19 cellular contexts compared by ENCODE assay signal in genomic region chr17:74921769-74922168, GRCh38. TPM values are rescaled to one million over a fixed set of nuclear protein-coding genes. Genes with fewer than 3 reads are reported as not detected.
A peak's percentile ranks its signal among the peaks of the same experiment; 100 is the strongest.
DNase-seq lines count a peak whose midpoint lies in the region; ATAC-seq, FAIRE-seq and TF ChIP-seq lines count a peak whose summit lies in the region.
"Had no signal": no experiment of that assay in that cellular context is flagged by ENCODE, and none has a peak within 500 bp of the region (broad histone marks: within the 10 kb centered on the region; RNA-seq: fewer than 3 reads in every experiment).

No MANE protein-coding gene starts in this region.

- 0 out of 2 replicates have a peak overlapping the region, but pooled peaks have one; percentile 46 for H2BK15ac ChIP-seq in H1 (ENCODE audit: low read length)

- no peak overlapping the region for H4K8ac ChIP-seq in H1 (ENCODE audit: extremely low read depth, insufficient read depth, low read length)

- DNase-seq in HTR-8/SVneo (ENCODE audit: insufficient read length, low spot score), result no peak
- DNase-seq in H1 (ENCODE audit: low read depth in 1 of 2, low spot score in 2 of 2), result no peak
- DNase-seq in mesothelial cell of epicardium (ENCODE audit: low spot score in 2 of 2, unreplicated experiment in 2 of 2), result no peak
- no peak for DNase-seq in MG63
- DNase-seq in NCI-H1417 treated with DMSO at 0.1 percent for 48 hours (lab: John Stamatoyannopoulos, UW), result no peak
- DNase-seq in stomach, result no peak
- no peak for DNase-seq in right cardiac atrium
- DNase-seq: CD8-positive, alpha-beta T cell; COR-L47; DMS153; GF-D8 had no signal

- peak overlapping the region; percentile 90; the same call in 1 of the 2 replicates for H2BK12ac ChIP-seq in H1 (ENCODE audit: low read depth, low read length)

- H3K27ac ChIP-seq in H1 (ENCODE audit: low read depth, low read length) (no peak overlapping the region), stomach (no peak overlapping the region), right cardiac atrium (ENCODE audit: low read length) (no peak overlapping the region)
- H3K27ac ChIP-seq: A549 had no signal

- H2AK5ac ChIP-seq in H1 (ENCODE audit: low read depth, low read length), result no peak overlapping the region

- no peak overlapping the region for H3K9ac ChIP-seq in H1 (replicated peaks in 1 of 4; ENCODE audit: extremely low read depth in 1 of 4, low read depth in 3 of 4, low read length in 3 of 4)

- H3K79me2 ChIP-seq in H1 (ENCODE audit: control insufficient read depth in 1 of 2, insufficient read depth in 2 of 2, low read length in 2 of 2), result no peaks in the 10 kb centered on the region

- peaks cover 0 to 6% of the 10 kb centered on the region in 2 experiments for H4K20me1 ChIP-seq in H1 (replicated peaks in 1 of 2; ENCODE audit: control insufficient read depth in 1 of 2, insufficient read depth in 2 of 2, low read length in 2 of 2)

- no peak overlapping the region for H3K14ac ChIP-seq in H1 (ENCODE audit: insufficient read length)

- no peaks in the 10 kb centered on the region for H3K36me3 Mint-ChIP-seq in mesothelial cell of epicardium
- H3K36me3 Mint-ChIP-seq: CD8-positive, alpha-beta T cell; IgD-negative memory B cell had no signal

- H3K18ac ChIP-seq in H1 (ENCODE audit: extremely low read depth, low read length), result no peak overlapping the region; the same call in 1 of the 2 replicates

- H3K4me3 Mint-ChIP-seq in mesothelial cell of epicardium, result peak overlapping the region; percentile 38

- H3K27me3 Mint-ChIP-seq in mesothelial cell of epicardium (ENCODE audit: low read depth), result peaks cover 43% of the 10 kb centered on the region

- H2BK5ac ChIP-seq in H1 (ENCODE audit: low read depth, low read length), result no peak overlapping the region

- CTCF ChIA-PET in H1 (lab: Charles Lee; ENCODE audit: partially characterized antibody), result interaction anchor here (0.6 to 49.9 kb wide), 8 partner anchors 11 to 595 kb away, joined by 3 to 1072 read pairs (median 4); partner anchors contain the start of genes FADS6, FDXR and TSEN54

- no peak for TF ChIP-seq EP300 in H1 (IDR thresholded peaks at IDR 0.05; ENCODE audit: borderline replicate concordance in 1 of 2, low read depth in 2 of 2, low read length in 2 of 2)
- TF ChIP-seq EP300 in stomach (IDR thresholded peaks at IDR 0.05), result no peak

- H3K23me2 ChIP-seq in H1 (ENCODE audit: low read depth, low read length), result peaks cover 9% of the 10 kb centered on the region; the same call in 1 of the 2 replicates

- H3K36me3 ChIP-seq in H1 (ENCODE audit: control insufficient read depth in 2 of 4, insufficient read depth in 4 of 4, low read length in 3 of 4), result no peaks in the 10 kb centered on the region; a peak in 1 of 8 replicates
- no peaks in the 10 kb centered on the region for H3K36me3 ChIP-seq in MG63
- no peaks in the 10 kb centered on the region for H3K36me3 ChIP-seq in stomach

- 83% methylated on average over 2 of the region's 2 CpGs; no CpG with 5 or more reads in 1 of the 2 experiments for WGBS in H1 (ENCODE audit: extremely low coverage in 1 of 2, insufficient coverage in 1 of 2, insufficient read length in 1 of 2, insufficient replicate concordance in 2 of 2, low coverage in 1 of 2, low lambda C conversion rate in 2 of 2, missing lambda C conversion rate in 1 of 2), 2 experiments
- 86 to 100% (median 96%) methylated on average over 2 of the region's 2 CpGs for WGBS in stomach, 5 donors
- WGBS in right cardiac atrium, result 97% methylated on average over 2 of the region's 2 CpGs

- no peak overlapping the region; a peak in 1 of 4 replicates for H3K4me2 ChIP-seq in H1 (ENCODE audit: insufficient read depth in 1 of 2, low read depth in 2 of 2, low read length in 2 of 2)
- H3K4me2 ChIP-seq: A549 had no signal

- no peak overlapping the region for H4K91ac ChIP-seq in H1 (replicated peaks; ENCODE audit: insufficient read length, low read length)

- H3K56ac ChIP-seq in H1 (replicated peaks; ENCODE audit: insufficient read length, low read depth, low read length), result no peak overlapping the region

- H3K4me3 ChIP-seq in H1 (ENCODE audit: extremely low read depth in 1 of 4, insufficient read depth in 2 of 4, low read depth in 3 of 4, low read length in 4 of 4), result no peak overlapping the region
- H3K4me3 ChIP-seq in MG63, result no peak overlapping the region
- no peak overlapping the region for H3K4me3 ChIP-seq in stomach
- H3K4me3 ChIP-seq in right cardiac atrium (ENCODE audit: low read length), result no peak overlapping the region
- H3K4me3 ChIP-seq: A549 had no signal

- ATAC-seq in right cardiac atrium, result no peak
- ATAC-seq: CD8-positive, alpha-beta T cell had no signal

- H2AFZ ChIP-seq in H1 (ENCODE audit: low read length), result no peak overlapping the region

- no peaks in the 10 kb centered on the region for H3K9me3 ChIP-seq in H1 (ENCODE audit: insufficient read depth in 2 of 2, low read depth in 1 of 2, low read length in 1 of 2)
- no peaks in the 10 kb centered on the region for H3K9me3 ChIP-seq in MG63
- H3K9me3 ChIP-seq in stomach, result no peaks in the 10 kb centered on the region
- H3K9me3 ChIP-seq in right cardiac atrium (ENCODE audit: control insufficient read depth, low read length), result no peaks in the 10 kb centered on the region
- H3K9me3 ChIP-seq: A549 had no signal

- intact Hi-C loops in stomach (cut with DNase I; ENCODE audit: low total_unique reads) (no loop called here), right cardiac atrium (cut with DNase I) (no loop called here)

- peak; percentile 13 for FAIRE-seq in HTR-8/SVneo (lab: Jason Lieb, UNC)
- FAIRE-seq in H1 (lab: Jason Lieb, UNC), result no peak
- FAIRE-seq: A549, D721Med, GM19239 had no signal

- TF ChIP-seq CTCF in H1 (IDR thresholded peaks at IDR 0.05; ENCODE audit: control extremely low read depth in 1 of 3, insufficient read depth in 1 of 3, low read depth in 1 of 3, low read length in 3 of 3) (no peak), mesothelial cell of epicardium (IDR thresholded peaks at IDR 0.05; ENCODE audit: unreplicated experiment) (no peak), stomach (IDR thresholded peaks at IDR 0.05) (no peak)

- H3K27me3 ChIP-seq in H1 (replicated peaks in 1 of 4; ENCODE audit: control insufficient read depth in 3 of 4, extremely low read depth in 1 of 4, insufficient read depth in 3 of 4, low read length in 3 of 4) (peaks cover 40 to 53% (median 44%) of the 10 kb centered on the region in 4 experiments), MG63 (peaks cover 40% of the 10 kb centered on the region), stomach (peaks cover 22 to 97% (median 74%) of the 10 kb centered on the region in 3 donors), right cardiac atrium (ENCODE audit: control insufficient read depth, insufficient read depth) (no peaks in the 10 kb centered on the region)

- no peak overlapping the region for H2BK20ac ChIP-seq in H1 (ENCODE audit: low read length)

- H3K79me1 ChIP-seq in H1 (ENCODE audit: low read depth, low read length), result no peaks in the 10 kb centered on the region

- no peak overlapping the region for H4K5ac ChIP-seq in H1 (ENCODE audit: insufficient read length, low read depth, low read length)

- TF ChIP-seq POLR2A in H1 (IDR thresholded peaks at IDR 0.05; ENCODE audit: control extremely low read depth in 1 of 2, low read depth in 2 of 2, low read length in 2 of 2), result no peak
- TF ChIP-seq POLR2A in stomach (IDR thresholded peaks at IDR 0.05), result no peak

- POLR2A ChIA-PET in H1 (lab: Charles Lee; ENCODE audit: partially characterized antibody), result interaction anchor here (1.8 kb wide), 1 partner anchor 49 kb away, joined by 4 read pairs; the partner anchor contains the start of gene FDXR

- no peak overlapping the region for H2BK120ac ChIP-seq in H1 (replicated peaks; ENCODE audit: low read depth, low read length)

- TF ChIP-seq RAD21 in H1 (IDR thresholded peaks at IDR 0.05 in 1 of 2, conservative IDR thresholded peaks at IDR 0.05 in 1 of 2; ENCODE audit: low read depth in 2 of 2, low read length in 2 of 2), result no peak

- no peak overlapping the region for H3K27ac Mint-ChIP-seq in mesothelial cell of epicardium
- H3K27ac Mint-ChIP-seq: CD14-positive monocyte; CD8-positive, alpha-beta T cell; IgD-negative memory B cell had no signal

- no peak overlapping the region for H3K23ac ChIP-seq in H1 (ENCODE audit: insufficient read length)

- H3K4me1 Mint-ChIP-seq in mesothelial cell of epicardium, result peaks cover 27% of the 10 kb centered on the region

- no peak overlapping the region for H3K4ac ChIP-seq in H1 (replicated peaks; ENCODE audit: insufficient read length, low read depth, low read length)

- no peaks in the 10 kb centered on the region for H3K9me3 Mint-ChIP-seq in mesothelial cell of epicardium
- H3K9me3 Mint-ChIP-seq: CD8-positive, alpha-beta T cell; IgD-negative memory B cell had no signal

- peaks cover 0 to 19% (median 16%) of the 10 kb centered on the region in 4 experiments; a peak in 6 of 7 replicates for H3K4me1 ChIP-seq in H1 (replicated peaks in 1 of 4; ENCODE audit: control insufficient read depth in 3 of 4, insufficient read depth in 4 of 4, low read length in 3 of 4)
- peaks cover 22 to 27% (median 25%) of the 10 kb centered on the region in 4 donors for H3K4me1 ChIP-seq in stomach
- H3K4me1 ChIP-seq in right cardiac atrium (ENCODE audit: control insufficient read depth, insufficient read depth, low read length), result no peaks in the 10 kb centered on the region

RNA-seq across cellular contexts. Expression of gene USH1G, which starts 1.3 kb away (rescaled TPM):
- 1.6 and 1.7 TPM in 2 replicates for total RNA-seq in H1 (2021; fragmentation: NEBNext Ultra II Directional; extraction: Animal tissue kit (Norgen Biotek cat#: 25700))
- polyA plus RNA-seq in H1 (2011; rRNA removed), result 4.3 and 5.0 TPM in 2 replicates
- 3.5 TPM for polyA plus RNA-seq in H1 (2011; cell fraction: cytosol; rRNA removed)
- polyA plus RNA-seq in H1 (2011; cell fraction: nucleus; rRNA removed), result 3.5 TPM
- polyA plus RNA-seq in H1 (2012, experiment 1 of 2), result 1.3 to 2.8 TPM (median 2.0 TPM) in 4 replicates
- polyA plus RNA-seq in H1 (2012, experiment 2 of 2), result 1.9 TPM
- polyA plus RNA-seq in H1 (2013, experiment 1 of 2), result 0.61 TPM
- 0.70 TPM for polyA plus RNA-seq in H1 (2013, experiment 2 of 2)
- 5.1 and 8.8 TPM in 2 replicates for polyA minus RNA-seq in H1 (2011; rRNA and poly(A)+ RNA removed)
- polyA minus RNA-seq in H1 (2011; cell fraction: cytosol; rRNA and poly(A)+ RNA removed), result 3.7 TPM
- 4.2 TPM for polyA minus RNA-seq in H1 (2011; cell fraction: nucleus; rRNA and poly(A)+ RNA removed)
- 3.1 to 3.9 TPM (median 3.9 TPM) in 3 replicates for total RNA-seq in mesothelial cell of epicardium
- not detected in 2 replicates for total RNA-seq in MG63 (2014; rRNA removed; shearing (Covaris generic); ENCODE audit: low replicate concordance)
- total RNA-seq in stomach, result under 1 TPM in 1 of 5 donors, not detected in 4; 0.18 TPM
- 1 to 10 TPM in 1 of 3 donors, not detected in 2; 1.0 TPM for polyA plus RNA-seq in stomach
- under 1 TPM; 0.06 to 0.59 (median 0.27) TPM for total RNA-seq in right cardiac atrium
- 0.23 TPM for polyA plus RNA-seq in right cardiac atrium
- total RNA-seq: CD8-positive, alpha-beta T cell; HT-29 had no signal
- polyA plus RNA-seq: BJ, CD14-positive monocyte, IgD-negative memory B cell had no signal

RNA-seq across cellular contexts. Expression of gene OTOP2, which starts 2.3 kb away (rescaled TPM):
- total RNA-seq in H1 (2021; fragmentation: NEBNext Ultra II Directional; extraction: Animal tissue kit (Norgen Biotek cat#: 25700)), result not detected in 2 replicates
- polyA plus RNA-seq in H1 (2011; rRNA removed) (0.23 and 0.27 TPM in 2 replicates), stomach (under 1 TPM in 1 of 3 donors, not detected in 2; 0.15 TPM), right cardiac atrium (not detected)
- polyA plus RNA-seq in H1 (2011; cell fraction: cytosol; rRNA removed), result 0.23 TPM
- polyA plus RNA-seq in H1 (2011; cell fraction: nucleus; rRNA removed), result 0.37 TPM
- polyA plus RNA-seq in H1 (2012, experiment 1 of 2), result 0.11 to 0.18 TPM (median 0.16 TPM) in 3 of 4 replicates, not detected in the other
- not detected for polyA plus RNA-seq in H1 (2012, experiment 2 of 2)
- not detected for polyA plus RNA-seq in H1 (2013, experiment 1 of 2)
- polyA plus RNA-seq in H1 (2013, experiment 2 of 2), result 0.06 TPM
- polyA minus RNA-seq in H1 (2011; rRNA and poly(A)+ RNA removed), result not detected in 2 replicates
- not detected for polyA minus RNA-seq in H1 (2011; cell fraction: cytosol; rRNA and poly(A)+ RNA removed)
- polyA minus RNA-seq in H1 (2011; cell fraction: nucleus; rRNA and poly(A)+ RNA removed), result not detected
- total RNA-seq in mesothelial cell of epicardium (not detected in 3 replicates), stomach (1 to 10 TPM in 1 of 5 donors, not detected in 4; 3.2 TPM), right cardiac atrium (not detected)
- total RNA-seq in MG63 (2014; rRNA removed; shearing (Covaris generic); ENCODE audit: low replicate concordance), result not detected in 2 replicates
- total RNA-seq: CD8-positive, alpha-beta T cell; H4; HT-29 had no signal
- polyA plus RNA-seq: BJ, CD14-positive monocyte, IgD-negative memory B cell had no signal

RNA-seq across cellular contexts. Expression of gene OTOP3, which starts 13.9 kb away (rescaled TPM):
- not detected in 2 replicates for total RNA-seq in H1 (2021; fragmentation: NEBNext Ultra II Directional; extraction: Animal tissue kit (Norgen Biotek cat#: 25700))
- polyA plus RNA-seq in H1 (2011; rRNA removed), result 0.05 and 0.09 TPM in 2 replicates
- polyA plus RNA-seq in H1 (2011; cell fraction: cytosol; rRNA removed), result 0.04 TPM
- not detected for polyA plus RNA-seq in H1 (2011; cell fraction: nucleus; rRNA removed)
- not detected in 4 replicates for polyA plus RNA-seq in H1 (2012, experiment 1 of 2)
- not detected for polyA plus RNA-seq in H1 (2012, experiment 2 of 2)
- polyA plus RNA-seq in H1 (2013, experiment 1 of 2), result 0.02 TPM
- not detected for polyA plus RNA-seq in H1 (2013, experiment 2 of 2)
- polyA minus RNA-seq in H1 (2011; rRNA and poly(A)+ RNA removed), result not detected in 2 replicates
- polyA minus RNA-seq in H1 (2011; cell fraction: cytosol; rRNA and poly(A)+ RNA removed), result not detected
- polyA minus RNA-seq in H1 (2011; cell fraction: nucleus; rRNA and poly(A)+ RNA removed), result not detected
- total RNA-seq in mesothelial cell of epicardium, result not detected in 3 replicates
- total RNA-seq in MG63 (2014; rRNA removed; shearing (Covaris generic); ENCODE audit: low replicate concordance), result not detected in 2 replicates
- total RNA-seq in stomach, result under 1 TPM in 1 of 5 donors, not detected in 4; 0.18 TPM
- 1 to 10 TPM in 1 of 3 donors, not detected in 2; 2.6 TPM for polyA plus RNA-seq in stomach
- not detected for total RNA-seq in right cardiac atrium
- not detected for polyA plus RNA-seq in right cardiac atrium
- total RNA-seq: CD8-positive, alpha-beta T cell; H4; HT-29 had no signal
- polyA plus RNA-seq: A549, BJ, CD14-positive monocyte, IgD-negative memory B cell had no signal

RNA-seq across cellular contexts. Expression of gene FADS6, which starts 28.3 kb away (rescaled TPM):
- total RNA-seq in H1 (2021; fragmentation: NEBNext Ultra II Directional; extraction: Animal tissue kit (Norgen Biotek cat#: 25700)), result 0.56 and 0.80 TPM in 2 replicates
- polyA plus RNA-seq in H1 (2011; rRNA removed) (2.5 and 2.6 TPM in 2 replicates), stomach (under 1 TPM in 1 of 3 donors, not detected in 2; 0.50 TPM), right cardiac atrium (0.05 TPM)
- polyA plus RNA-seq in H1 (2011; cell fraction: cytosol; rRNA removed), result 2.2 TPM
- 2.2 TPM for polyA plus RNA-seq in H1 (2011; cell fraction: nucleus; rRNA removed)
- 0.79 to 2.0 TPM (median 1.4 TPM) in 4 replicates for polyA plus RNA-seq in H1 (2012, experiment 1 of 2)
- 0.67 TPM for polyA plus RNA-seq in H1 (2012, experiment 2 of 2)
- 0.67 TPM for polyA plus RNA-seq in H1 (2013, experiment 1 of 2)
- 0.52 TPM for polyA plus RNA-seq in H1 (2013, experiment 2 of 2)
- polyA minus RNA-seq in H1 (2011; rRNA and poly(A)+ RNA removed), result 1.6 and 2.1 TPM in 2 replicates
- 1.8 TPM for polyA minus RNA-seq in H1 (2011; cell fraction: cytosol; rRNA and poly(A)+ RNA removed)
- polyA minus RNA-seq in H1 (2011; cell fraction: nucleus; rRNA and poly(A)+ RNA removed), result 0.80 TPM
- total RNA-seq in mesothelial cell of epicardium (0.14 to 0.85 TPM in 2 of 3 replicates, not detected in the other), stomach (1 to 10 TPM in 1 of 5 donors, not detected in 4; 1.8 TPM), right cardiac atrium (not detected)
- not detected in 2 replicates for total RNA-seq in MG63 (2014; rRNA removed; shearing (Covaris generic); ENCODE audit: low replicate concordance)
- total RNA-seq: CD8-positive, alpha-beta T cell; H4; HT-29 had no signal
- polyA plus RNA-seq: BJ, CD14-positive monocyte, IgD-negative memory B cell had no signal

RNA-seq across cellular contexts. Expression of gene FDXR, which starts 49.0 kb away (rescaled TPM):
- 24.2 and 25.6 TPM in 2 replicates for total RNA-seq in H1 (2021; fragmentation: NEBNext Ultra II Directional; extraction: Animal tissue kit (Norgen Biotek cat#: 25700))
- polyA plus RNA-seq in H1 (2011; rRNA removed), result 31.4 and 44.0 TPM in 2 replicates
- 52.5 TPM for polyA plus RNA-seq in H1 (2011; cell fraction: cytosol; rRNA removed)
- 67.0 TPM for polyA plus RNA-seq in H1 (2011; cell fraction: nucleus; rRNA removed)
- polyA plus RNA-seq in H1 (2012, experiment 1 of 2), result 20.6 to 42.6 TPM (median 37.8 TPM) in 4 replicates
- polyA plus RNA-seq in H1 (2012, experiment 2 of 2), result 33.2 TPM
- polyA plus RNA-seq in H1 (2013, experiment 1 of 2), result 13.2 TPM
- polyA plus RNA-seq in H1 (2013, experiment 2 of 2), result 13.1 TPM
- 10.8 and 11.3 TPM in 2 replicates for polyA minus RNA-seq in H1 (2011; rRNA and poly(A)+ RNA removed)
- 20.4 TPM for polyA minus RNA-seq in H1 (2011; cell fraction: cytosol; rRNA and poly(A)+ RNA removed)
- 25.0 TPM for polyA minus RNA-seq in H1 (2011; cell fraction: nucleus; rRNA and poly(A)+ RNA removed)
- 20.4 to 23.0 TPM (median 22.5 TPM) in 3 replicates for total RNA-seq in mesothelial cell of epicardium
- 8.4 and 15.6 TPM in 2 replicates for total RNA-seq in MG63 (2014; rRNA removed; shearing (Covaris generic); ENCODE audit: low replicate concordance)
- total RNA-seq in stomach, result 10 to 100 TPM in 3 of 5 donors, 1 to 10 TPM in 1, under 1 TPM in 1; 0.58 to 94.1 (median 15.4) TPM
- polyA plus RNA-seq in stomach, result 10 to 100 TPM in 2 of 3 donors, 1 to 10 TPM in 1; 8.6 to 21.1 (median 12.5) TPM
- total RNA-seq in right cardiac atrium, result 10 to 100 TPM in 1 of 4 donors, 1 to 10 TPM in 3; 4.9 to 10.5 (median 7.1) TPM
- polyA plus RNA-seq in right cardiac atrium, result 9.9 TPM
